Comparison of ENCODE assay signal across 33 cellular contexts in the genomic region with DNA sequence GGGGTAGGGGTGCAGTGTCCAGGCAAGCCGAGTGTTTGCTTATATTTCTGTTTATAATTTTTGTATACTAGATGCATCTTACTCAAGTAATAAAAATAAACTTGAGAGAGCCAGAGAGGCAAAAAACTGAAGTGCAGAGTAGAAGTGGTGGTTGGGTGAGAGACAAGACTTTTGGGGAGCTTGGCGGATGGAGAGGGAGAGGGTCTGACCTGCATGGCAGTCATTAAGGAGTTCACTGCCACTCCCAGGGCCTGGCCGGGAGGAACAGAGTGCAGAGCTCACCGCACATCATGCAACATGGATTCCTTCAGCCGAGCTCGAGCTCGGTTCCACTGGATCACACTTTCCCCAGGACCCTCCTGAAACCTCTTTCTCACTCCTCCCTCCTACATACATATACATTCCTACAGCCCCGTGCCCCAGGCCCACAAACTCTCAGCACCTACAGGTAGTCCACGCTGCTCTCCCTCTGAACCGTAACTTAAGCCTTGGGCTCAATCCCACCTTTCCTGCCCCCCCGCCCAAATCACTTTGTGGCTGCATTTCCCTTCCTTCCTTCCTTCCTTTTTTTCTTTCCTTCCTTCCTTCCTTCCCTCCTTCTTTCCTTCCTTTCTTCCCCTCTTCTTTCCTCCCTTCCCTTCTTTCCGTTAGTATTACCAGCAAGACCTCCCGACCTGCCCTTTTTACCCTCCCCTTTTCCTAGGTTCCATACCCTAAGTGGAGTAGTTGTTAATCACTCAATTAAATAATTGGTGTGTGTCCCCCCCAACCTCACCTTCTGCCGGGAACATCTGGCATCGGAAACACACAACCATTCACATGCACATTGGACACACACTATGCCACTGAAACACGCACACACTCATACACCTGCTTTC. TPM values are rescaled to one million over a fixed set of nuclear protein-coding genes. Genes with fewer than 3 reads are reported as not detected.
DNase-seq lines count a peak whose midpoint lies in the region; ATAC-seq and TF ChIP-seq lines count a peak whose summit lies in the region.
"Had no signal": no experiment of that assay in that cellular context is flagged by ENCODE, and none has a peak within 500 bp of the region (broad histone marks: within the 10 kb centered on the region; RNA-seq: fewer than 3 reads in every experiment).

No MANE protein-coding gene starts in this region.

- H3K36me3 ChIP-seq in WERI-Rb-1 = peaks cover 5% of the 10 kb centered on the region; the same call in 1 of the 2 replicates
- H3K36me3 ChIP-seq: BLaER1 treated with 17β-estradiol and CSF1 and Interleukin-3, amounts not matched to agents 10 nM and 100 nM; thyroid gland had no signal

- no peak overlapping the region for H3K27ac Mint-ChIP-seq in natural killer cell treated with Interleukin-12 subunit alpha and Interleukin-12 subunit beta and Interleukin-15 and Interleukin-18, amount 100 ng/mL, for 72 hours
- H3K27ac Mint-ChIP-seq in natural killer cell (no peak overlapping the region), naive B cell (no peak overlapping the region), type B pancreatic cell (no peak overlapping the region)
- H3K27ac Mint-ChIP-seq: activated naive CD8-positive, alpha-beta T cell treated with anti-CD3 and anti-CD28 coated beads for 36 hours; activated T-helper 2 cell treated with anti-CD3 and anti-CD28 coated beads, Interferon-gamma antibody, Interleukin-2, Interleukin-4, amounts not matched to agents 10 μg/mL and 5 μg/mL and 100 μg/mL, durations not matched to agents 14 hours and 24 hours and 36 hours had no signal

- peaks cover 62 to 76% of the 10 kb centered on the region in 2 donors for H3K27me3 Mint-ChIP-seq in natural killer cell treated with Interleukin-12 subunit alpha and Interleukin-12 subunit beta and Interleukin-15 and Interleukin-18, amount 100 ng/mL, for 72 hours
- peaks cover 78 to 90% of the 10 kb centered on the region in 2 donors for H3K27me3 Mint-ChIP-seq in natural killer cell (ENCODE audit: low read depth in 2 of 2)
- peaks cover 78 to 100% (median 95%) of the 10 kb centered on the region in 3 donors for H3K27me3 Mint-ChIP-seq in naive B cell
- H3K27me3 Mint-ChIP-seq in type B pancreatic cell = peaks cover 96% of the 10 kb centered on the region

- peaks cover 4% of the 10 kb centered on the region for H3K36me3 Mint-ChIP-seq in natural killer cell treated with Interleukin-12 subunit alpha and Interleukin-12 subunit beta and Interleukin-15 and Interleukin-18, amount 100 ng/mL, for 72 hours
- H3K36me3 Mint-ChIP-seq in natural killer cell = peaks cover 3% of the 10 kb centered on the region
- peaks cover 0 to 14% of the 10 kb centered on the region in 2 donors for H3K36me3 Mint-ChIP-seq in naive B cell
- H3K36me3 Mint-ChIP-seq in type B pancreatic cell = peaks cover 4% of the 10 kb centered on the region
- H3K36me3 Mint-ChIP-seq: activated naive CD8-positive, alpha-beta T cell treated with anti-CD3 and anti-CD28 coated beads for 36 hours had no signal

- ATAC-seq in natural killer cell treated with Interleukin-12 subunit alpha and Interleukin-12 subunit beta and Interleukin-15 and Interleukin-18, amount 100 ng/mL, for 72 hours = no peak
- ATAC-seq in natural killer cell = no peak
- no peak for ATAC-seq in naive B cell (ENCODE audit: low read depth in 2 of 2)
- no peak for ATAC-seq in HG03039 (IDR thresholded peaks at IDR 0.05; ENCODE audit: unreplicated experiment)
- ATAC-seq: stimulated activated naive CD8-positive, alpha-beta T cell treated with anti-CD3 and anti-CD28 coated beads, Interleukin-15, Interleukin-2, amounts not matched to agents 100 U/mL and 50 U/mL, for 24 hours had no signal

- H3K4me3 ChIP-seq in WERI-Rb-1 (ENCODE audit: low read depth, low read length) = peak overlapping the region; percentile 67
- H3K4me3 ChIP-seq: PC-9 had no signal

- peak overlapping the region; percentile 79 for H3K27ac ChIP-seq in WERI-Rb-1
- H3K27ac ChIP-seq: BLaER1 treated with 17β-estradiol and CSF1 and Interleukin-3, amounts not matched to agents 10 nM and 100 nM; dorsolateral prefrontal cortex; epithelial cell of prostate; PC-9; thyroid gland had no signal

- H3K27me3 ChIP-seq in WERI-Rb-1 (ENCODE audit: insufficient read depth, low read depth, severe bottlenecking) = no peaks in the 10 kb centered on the region

- peak overlapping the region; percentile 92 for H3K4me3 Mint-ChIP-seq in natural killer cell treated with Interleukin-12 subunit alpha and Interleukin-12 subunit beta and Interleukin-15 and Interleukin-18, amount 100 ng/mL, for 72 hours
- H3K4me3 Mint-ChIP-seq in natural killer cell (no peak overlapping the region), naive B cell (peak overlapping the region in 5 of 8 donors; percentile 12 to 77 (median 31)), type B pancreatic cell (peak overlapping the region; percentile 54)
- H3K4me3 Mint-ChIP-seq: activated naive CD8-positive, alpha-beta T cell treated with anti-CD3 and anti-CD28 coated beads for 36 hours; central memory CD8-positive, alpha-beta T cell had no signal

- DNase-seq in natural killer cell treated with Interleukin-12 subunit alpha and Interleukin-12 subunit beta and Interleukin-15 and Interleukin-18, amount 100 ng/mL, for 72 hours (ENCODE audit: low spot score) = peak; percentile 49
- DNase-seq in natural killer cell (no peak), WERI-Rb-1 (no peak), naive B cell (no peak), type B pancreatic cell (ENCODE audit: extremely low spot score, unreplicated experiment) (peak; percentile 34), putamen (ENCODE audit: low spot score) (no peak), hepatic stellate cell (ENCODE audit: low spot score) (no peak)
- DNase-seq: activated CD4-positive, alpha-beta T cell treated with anti-CD3 and anti-CD28 coated beads, Interleukin-2, amount 50 U/mL, for 48 hours; activated CD4-positive, CD25-positive, alpha-beta regulatory T cell; activated naive CD8-positive, alpha-beta T cell treated with anti-CD3 and anti-CD28 coated beads for 36 hours; Calu3; dorsolateral prefrontal cortex; EL; hypothalamus; KG1; MM.1S; NCI-H1417 treated with DMSO at 0.1 percent for 48 hours; NCI-H2081 treated with DMSO at 0.1 percent for 48 hours; NCI-H446 treated with DMSO at 0.1 percent for 48 hours; NK-92 treated with Interleukin-12 subunit alpha and Interleukin-12 subunit beta, amount 100 ng/mL, for 24 hours; PC-9; SHP77 treated with DMSO at 0.1 percent for 48 hours; stimulated activated CD4-positive, alpha-beta T cell treated with anti-CD3 and anti-CD28 coated beads, Interleukin-4, amount 100 ng/mL, for 1 hour; stimulated activated naive CD8-positive, alpha-beta T cell treated with anti-CD3 and anti-CD28 coated beads, Interleukin-15, Interleukin-2, amounts not matched to agents 100 U/mL and 50 U/mL, for 24 hours; thyroid gland had no signal

- H3K9me3 ChIP-seq in WERI-Rb-1 (ENCODE audit: severe bottlenecking) = no peaks in the 10 kb centered on the region
- H3K9me3 ChIP-seq: thyroid gland had no signal

- intact Hi-C loops in natural killer cell (cut with micrococcal nuclease) = no loop called here

- TF ChIP-seq CTCF in natural killer cell (IDR thresholded peaks at IDR 0.05) (no peak), WERI-Rb-1 (IDR thresholded peaks at IDR 0.05; ENCODE audit: low read depth, low read length) (no peak), type B pancreatic cell (conservative IDR thresholded peaks at IDR 0.05) (no peak)

- H3K9me3 Mint-ChIP-seq in natural killer cell treated with Interleukin-12 subunit alpha and Interleukin-12 subunit beta and Interleukin-15 and Interleukin-18, amount 100 ng/mL, for 72 hours = no peaks in the 10 kb centered on the region
- no peaks in the 10 kb centered on the region for H3K9me3 Mint-ChIP-seq in natural killer cell
- peaks cover 0 to 2% (median 0%) of the 10 kb centered on the region in 7 donors for H3K9me3 Mint-ChIP-seq in naive B cell
- no peaks in the 10 kb centered on the region for H3K9me3 Mint-ChIP-seq in type B pancreatic cell
- H3K9me3 Mint-ChIP-seq: activated naive CD8-positive, alpha-beta T cell treated with anti-CD3 and anti-CD28 coated beads for 36 hours; activated T-helper 2 cell treated with anti-CD3 and anti-CD28 coated beads, Interferon-gamma antibody, Interleukin-2, Interleukin-4, amounts not matched to agents 10 μg/mL and 5 μg/mL and 100 μg/mL, durations not matched to agents 14 hours and 24 hours and 36 hours; central memory CD8-positive, alpha-beta T cell had no signal

- H3K4me1 Mint-ChIP-seq in natural killer cell treated with Interleukin-12 subunit alpha and Interleukin-12 subunit beta and Interleukin-15 and Interleukin-18, amount 100 ng/mL, for 72 hours (ENCODE audit: low read depth in 2 of 2) = peaks cover 32 to 50% of the 10 kb centered on the region in 2 donors
- H3K4me1 Mint-ChIP-seq in natural killer cell = peaks cover 12 to 35% of the 10 kb centered on the region in 2 donors
- H3K4me1 Mint-ChIP-seq in naive B cell = peaks cover 28 to 45% (median 37%) of the 10 kb centered on the region in 3 donors
- peaks cover 6% of the 10 kb centered on the region for H3K4me1 Mint-ChIP-seq in type B pancreatic cell (ENCODE audit: unreplicated experiment)

RNA-seq across cellular contexts. Expression of a gene that starts 1.8 kb away (rescaled TPM):
- total RNA-seq in natural killer cell treated with Interleukin-12 subunit alpha and Interleukin-12 subunit beta and Interleukin-15 and Interleukin-18, amount 100 ng/mL, for 72 hours = 10 to 100 TPM in 1 of 2 donors, 1 to 10 TPM in 1; 8.4 to 15.8 TPM
- total RNA-seq in natural killer cell = not detected
- polyA plus RNA-seq in naive B cell (ENCODE audit: low read depth in 6 of 6) = not detected
- total RNA-seq in type B pancreatic cell (ENCODE audit: low replicate concordance) = 1.2 and 1.3 TPM in 2 replicates
- total RNA-seq: activated naive CD8-positive, alpha-beta T cell treated with anti-CD3 and anti-CD28 coated beads for 36 hours; activated T-helper 2 cell treated with anti-CD3 and anti-CD28 coated beads, Interferon-gamma antibody, Interleukin-2, Interleukin-4, amounts not matched to agents 10 μg/mL and 5 μg/mL and 100 μg/mL, durations not matched to agents 14 hours and 24 hours and 36 hours; Calu3; mononuclear cell; PC-9 had no signal

RNA-seq across cellular contexts. Expression of a gene that starts 37.1 kb away (rescaled TPM):
- total RNA-seq in natural killer cell treated with Interleukin-12 subunit alpha and Interleukin-12 subunit beta and Interleukin-15 and Interleukin-18, amount 100 ng/mL, for 72 hours = 1 to 10 TPM; 6.5 to 7.2 TPM
- not detected for total RNA-seq in natural killer cell
- polyA plus RNA-seq in naive B cell (ENCODE audit: low read depth in 6 of 6) = not detected
- total RNA-seq in type B pancreatic cell (ENCODE audit: low replicate concordance) = 6.3 and 8.6 TPM in 2 replicates
- total RNA-seq: activated naive CD8-positive, alpha-beta T cell treated with anti-CD3 and anti-CD28 coated beads for 36 hours; activated T-helper 2 cell treated with anti-CD3 and anti-CD28 coated beads, Interferon-gamma antibody, Interleukin-2, Interleukin-4, amounts not matched to agents 10 μg/mL and 5 μg/mL and 100 μg/mL, durations not matched to agents 14 hours and 24 hours and 36 hours; astrocyte; Calu3; fibroblast of villous mesenchyme; mononuclear cell; thyroid gland had no signal

Comparison
In these comparisons a context has a peak if more than half of its experiments do, and no peak if none do; other contexts are left out.
1. DNase-seq: peak in natural killer cell treated with Interleukin-12 subunit alpha and Interleukin-12 subunit beta and Interleukin-15 and Interleukin-18, amount 100 ng/mL, for 72 hours (single experiment) and type B pancreatic cell (single experiment); none in natural killer cell (single experiment), WERI-Rb-1 (single experiment), naive B cell (single experiment), putamen (single experiment) and hepatic stellate cell (single experiment).